In genomic region chr1:13807213-13807612, GRCh38 we compare ENCODE assay signal across 8 cellular contexts.
DNase-seq lines count a peak whose midpoint lies in the region; ATAC-seq and TF ChIP-seq lines count a peak whose summit lies in the region.

No MANE protein-coding gene starts in this region.

- H3K4me3 Mint-ChIP-seq in T-helper 17 cell = no peak overlapping the region
- H3K4me3 Mint-ChIP-seq in T-helper 2 cell treated with Interferon-gamma antibody and Interleukin-4, amounts not matched to agents 5 μg/mL and 100 μg/mL, for 36 hours = no peak overlapping the region

- peaks cover 50% of the 10 kb centered on the region for H3K4me1 Mint-ChIP-seq in T-helper 17 cell
- peaks cover 4% of the 10 kb centered on the region for H3K4me1 Mint-ChIP-seq in T-helper 2 cell treated with Interferon-gamma antibody and Interleukin-4, amounts not matched to agents 5 μg/mL and 100 μg/mL, for 36 hours (ENCODE audit: low read depth)

- H3K27me3 Mint-ChIP-seq in T-helper 17 cell = no peaks in the 10 kb centered on the region
- H3K27me3 Mint-ChIP-seq in T-helper 2 cell treated with Interferon-gamma antibody and Interleukin-4, amounts not matched to agents 5 μg/mL and 100 μg/mL, for 36 hours (ENCODE audit: low read depth) = no peaks in the 10 kb centered on the region

- peaks cover 4% of the 10 kb centered on the region for H3K36me3 Mint-ChIP-seq in T-helper 17 cell (ENCODE audit: low read depth)
- no peaks in the 10 kb centered on the region for H3K36me3 Mint-ChIP-seq in T-helper 2 cell treated with Interferon-gamma antibody and Interleukin-4, amounts not matched to agents 5 μg/mL and 100 μg/mL, for 36 hours (ENCODE audit: low read depth)

- peak overlapping the region; percentile 83 for H3K27ac Mint-ChIP-seq in T-helper 17 cell
- H3K27ac Mint-ChIP-seq in T-helper 2 cell treated with Interferon-gamma antibody and Interleukin-4, amounts not matched to agents 5 μg/mL and 100 μg/mL, for 36 hours = no peak overlapping the region

- ATAC-seq in T-helper 17 cell = peak; percentile 26

- no peak overlapping the region for H3K4me3 ChIP-seq in AG09309 (ENCODE audit: control insufficient read depth, low read depth, low read length)

- in situ Hi-C loops in GM13977 (cut with MboI; ENCODE audit: low pct_unique_long_range_greater_than_20kb, low sequenced_read_pairs, unreplicated experiment) = loop anchor here (10.0 kb wide), 1 partner anchor 142 kb away; no protein-coding TSS in a partner anchor

- H3K9me3 ChIP-seq in T-helper 17 cell (ENCODE audit: control insufficient read depth, low read length, poor library complexity, severe bottlenecking) = no peaks in the 10 kb centered on the region

- TF ChIP-seq CTCF in AG09309 (IDR thresholded peaks at IDR 0.05; ENCODE audit: control insufficient read depth, insufficient read depth, low read depth, low read length, missing control alignments) = peak; percentile 45
- TF ChIP-seq CTCF in GM13977 (IDR thresholded peaks at IDR 0.05; ENCODE audit: extremely low read depth, insufficient read depth, missing control alignments) = peak; percentile 36

- DNase-seq in AG09309 (ENCODE audit: low read depth) = no peak
- no peak for DNase-seq in GM13977 (ENCODE audit: low spot score)
- DNase-seq in T-helper 17 cell = no peak
- DNase-seq in iPS-NIHi11 (ENCODE audit: low spot score) = peak; percentile 77
- no peak for DNase-seq in CD1c-positive myeloid dendritic cell (ENCODE audit: extremely low spot score)
- DNase-seq in T-helper 2 cell treated with Interferon-gamma antibody and Interleukin-4, amounts not matched to agents 5 μg/mL and 100 μg/mL, for 36 hours (ENCODE audit: low spot score) = no peak
- DNase-seq in activated CD4-positive, CD25-positive, alpha-beta regulatory T cell treated with anti-CD3 and anti-CD28 coated beads, Interleukin-2, amount 50 U/mL, for 72 hours = no peak
- no peak for DNase-seq in NOMO-1 treated with DMSO at 0.1 percent for 48 hours (lab: John Stamatoyannopoulos, UW; ENCODE audit: unreplicated experiment)

- no peaks in the 10 kb centered on the region for H3K9me3 Mint-ChIP-seq in T-helper 2 cell treated with Interferon-gamma antibody and Interleukin-4, amounts not matched to agents 5 μg/mL and 100 μg/mL, for 36 hours
